In genomic region chr17:40346768-40347154, GRCh38 we compare ENCODE assay signal across 7 cellular contexts. TPM values are rescaled to one million over a fixed set of nuclear protein-coding genes. Genes with fewer than 3 reads are reported as not detected.
A peak's percentile ranks its signal among the peaks of the same experiment; 100 is the strongest.
DNase-seq lines count a peak whose midpoint lies in the region; ATAC-seq, FAIRE-seq and TF ChIP-seq lines count a peak whose summit lies in the region.

No MANE protein-coding gene starts in this region.

- peaks cover 68% of the 10 kb centered on the region for H3K79me2 ChIP-seq in K562 (ENCODE audit: control insufficient read depth, insufficient read depth, low read length)

- FAIRE-seq in K562 (lab: Jason Lieb, UNC): no peak

- peak overlapping the region in 1 of 2 experiments; percentile 68 for H3K14ac ChIP-seq in mesenchymal stem cell (ENCODE audit: low read length in 2 of 2)

- H3K4ac ChIP-seq in mesenchymal stem cell (ENCODE audit: low read depth in 1 of 2, low read length in 2 of 2): peak overlapping the region; percentile 46 to 56

- no peak for TF ChIP-seq EP300 in K562 (IDR thresholded peaks at IDR 0.05; ENCODE audit: low read length)

- no peak overlapping the region for H3K4me2 ChIP-seq in K562 (ENCODE audit: insufficient read depth, low read length)
- no peak overlapping the region for H3K4me2 ChIP-seq in mesenchymal stem cell (ENCODE audit: low read length, poor library complexity, severe bottlenecking)

- peak overlapping the region; percentile 20 for H3K27ac Mint-ChIP-seq in stimulated activated naive B cell treated with anti-CD40 and anti-IgM and Interleukin-4, amounts not matched to agents 10 μg/mL and 1 μg/mL and 100 μg/mL, for 72 hours

- 0 out of 2 replicates have a peak, but pooled peaks cover 3% of the 10 kb centered on the region for H4K20me1 ChIP-seq in K562 (replicated peaks; ENCODE audit: control insufficient read depth, insufficient read depth, low read length)

- H3K9ac ChIP-seq in NT2/D1 (ENCODE audit: insufficient read length, low read depth) (peak overlapping the region; percentile 33), K562 (ENCODE audit: insufficient read depth in 1 of 2, low read depth in 2 of 2, low read length in 2 of 2) (peak overlapping the region in 1 of 2 experiments; percentile 70; a peak in 2 of 4 replicates), mesenchymal stem cell (ENCODE audit: low read length) (no peak overlapping the region)

- DNase-seq in NT2/D1 (ENCODE audit: low read depth, low spot score) (no peak), K562 (ENCODE audit: extremely low read depth in 1 of 4, low spot score in 3 of 4) (no peak), mesenchymal stem cell (no peak), DMS53 (lab: John Stamatoyannopoulos, UW) (no peak)
- DNase-seq in stimulated activated naive B cell treated with anti-CD40 and anti-IgM and Interleukin-4, amounts not matched to agents 10 μg/mL and 1 μg/mL and 100 μg/mL, for 72 hours: no peak
- no peak for DNase-seq in effector CD8-positive, alpha-beta T cell (lab: John Stamatoyannopoulos, UW)

- H3K27me3 ChIP-seq in NT2/D1 (ENCODE audit: insufficient read depth, insufficient read length) (peaks cover 52% of the 10 kb centered on the region), K562 (ENCODE audit: control insufficient read depth in 2 of 2, insufficient read depth in 2 of 2, low read length in 2 of 2) (no peaks in the 10 kb centered on the region), mesenchymal stem cell (ENCODE audit: control insufficient read depth in 1 of 2, insufficient read depth in 1 of 2, low read length in 2 of 2) (no peaks in the 10 kb centered on the region)

- H2BK5ac ChIP-seq in mesenchymal stem cell (ENCODE audit: low read depth, low read length, poor library complexity, severe bottlenecking): no peak overlapping the region

- peak overlapping the region in 1 of 2 experiments; percentile 18 for H3K23ac ChIP-seq in mesenchymal stem cell (ENCODE audit: low read length in 2 of 2)

- intact Hi-C loops in K562 (cut with micrococcal nuclease): no loop called here

- peaks cover 69 to 99% of the 10 kb centered on the region in 2 donors for H3K4me1 Mint-ChIP-seq in stimulated activated naive B cell treated with anti-CD40 and anti-IgM and Interleukin-4, amounts not matched to agents 10 μg/mL and 1 μg/mL and 100 μg/mL, for 72 hours

- no peak overlapping the region for H2AFZ ChIP-seq in K562 (ENCODE audit: low read depth, low read length)
- H2AFZ ChIP-seq in mesenchymal stem cell (ENCODE audit: low read depth, low read length): no peak overlapping the region

- H2BK15ac ChIP-seq in mesenchymal stem cell (ENCODE audit: low read depth, poor library complexity, severe bottlenecking): peak overlapping the region; percentile 26

- H4K8ac ChIP-seq in mesenchymal stem cell (ENCODE audit: low read length): no peak overlapping the region

- H3K4me3 ChIP-seq in NT2/D1 (ENCODE audit: insufficient read length, low read depth) (peak overlapping the region; percentile 9), K562 (no peak overlapping the region), mesenchymal stem cell (ENCODE audit: insufficient read depth in 1 of 2, low read depth in 1 of 2, low read length in 2 of 2) (no peak overlapping the region)

- 100% methylated on average over 1 of the region's 1 CpG for WGBS in K562 (ENCODE audit: insufficient coverage, low coverage, missing lambda C conversion rate)
- WGBS in mesenchymal stem cell: 100% methylated on average over 1 of the region's 1 CpG

- H3K36me3 Mint-ChIP-seq in stimulated activated naive B cell treated with anti-CD40 and anti-IgM and Interleukin-4, amounts not matched to agents 10 μg/mL and 1 μg/mL and 100 μg/mL, for 72 hours: peaks cover 22 to 43% of the 10 kb centered on the region in 2 donors

- CTCF ChIA-PET in K562 (lab: Yijun Ruan, JAX; ENCODE audit: low intra/inter-chr PET ratio): no interaction called here

- no peak for TF ChIP-seq POLR2A in K562 (conservative IDR thresholded peaks at IDR 0.05)

- TF ChIP-seq RAD21 in K562 (CRISPR knock-in tag; conservative IDR thresholded peaks at IDR 0.05 in 1 of 2, IDR thresholded peaks at IDR 0.05 in 1 of 2): no peak

- POLR2A ChIA-PET in K562 (lab: Yijun Ruan, JAX): no interaction called here

- ATAC-seq in K562: no peak
- ATAC-seq in stimulated activated naive B cell treated with anti-CD40 and anti-IgM and Interleukin-4, amounts not matched to agents 10 μg/mL and 1 μg/mL and 100 μg/mL, for 72 hours (replicated peaks): no peak
- no peak for ATAC-seq in HG02642 (IDR thresholded peaks at IDR 0.05; ENCODE audit: poor library complexity, unreplicated experiment)

- H3K79me1 ChIP-seq in mesenchymal stem cell (replicated peaks; ENCODE audit: low read length, poor library complexity, severe bottlenecking): peaks cover 50% of the 10 kb centered on the region

- H3K4me1 ChIP-seq in NT2/D1 (ENCODE audit: insufficient read depth, insufficient read length) (peaks cover 63% of the 10 kb centered on the region), K562 (replicated peaks in 1 of 2; ENCODE audit: control insufficient read depth in 2 of 2, insufficient read depth in 2 of 2, low read length in 2 of 2) (peaks cover 50 to 73% of the 10 kb centered on the region in 2 experiments), mesenchymal stem cell (ENCODE audit: control insufficient read depth, insufficient read depth, low read depth, low read length) (peaks cover 68% of the 10 kb centered on the region)

- H2AK5ac ChIP-seq in mesenchymal stem cell (ENCODE audit: low read length, severe bottlenecking): peak overlapping the region; percentile 46

- no peaks in the 10 kb centered on the region for H3K27me3 Mint-ChIP-seq in stimulated activated naive B cell treated with anti-CD40 and anti-IgM and Interleukin-4, amounts not matched to agents 10 μg/mL and 1 μg/mL and 100 μg/mL, for 72 hours

- H3K9me1 ChIP-seq in K562 (ENCODE audit: control insufficient read depth, insufficient read depth, low read length): no peaks in the 10 kb centered on the region

- TF ChIP-seq CTCF in K562 (IDR thresholded peaks at IDR 0.05 in 2 of 3, conservative IDR thresholded peaks at IDR 0.05 in 1 of 3; ENCODE audit: insufficient read depth in 2 of 3, low read depth in 1 of 3, low read length in 3 of 3): no peak

- peak overlapping the region; percentile 75 for H4K91ac ChIP-seq in mesenchymal stem cell (ENCODE audit: low read length)

- H3K9me3 ChIP-seq in NT2/D1 (ENCODE audit: insufficient read depth, low read length): no peaks in the 10 kb centered on the region
- H3K9me3 ChIP-seq in K562 (replicated peaks; ENCODE audit: control insufficient read depth, insufficient read depth, low read depth, low read length): no peaks in the 10 kb centered on the region
- no peaks in the 10 kb centered on the region for H3K9me3 ChIP-seq in mesenchymal stem cell (ENCODE audit: control insufficient read depth, low read length)

- in situ Hi-C loops in K562 (cut with MboI): no loop called here

- peak overlapping the region; percentile 63 to 76 for H3K18ac ChIP-seq in mesenchymal stem cell (ENCODE audit: low read depth in 1 of 2, low read length in 2 of 2)

- H3K9me3 Mint-ChIP-seq in stimulated activated naive B cell treated with anti-CD40 and anti-IgM and Interleukin-4, amounts not matched to agents 10 μg/mL and 1 μg/mL and 100 μg/mL, for 72 hours: no peaks in the 10 kb centered on the region

- no peak overlapping the region for H3K27ac ChIP-seq in K562 (ENCODE audit: extremely low read depth, low read depth, low read length)
- H3K27ac ChIP-seq in mesenchymal stem cell (ENCODE audit: low read length, poor library complexity, severe bottlenecking): no peak overlapping the region

- H3K36me3 ChIP-seq in NT2/D1 (ENCODE audit: insufficient read depth, insufficient read length, low read length) (peaks cover 40% of the 10 kb centered on the region), K562 (ENCODE audit: control insufficient read depth, insufficient read depth, low read length) (peaks cover 38% of the 10 kb centered on the region; the same call in 2 of the 3 replicates), mesenchymal stem cell (ENCODE audit: control insufficient read depth in 1 of 2, insufficient read depth in 2 of 2, low read depth in 1 of 2, low read length in 2 of 2) (peaks cover 24 to 47% of the 10 kb centered on the region in 2 experiments)

- no peak overlapping the region for H3K4me3 Mint-ChIP-seq in stimulated activated naive B cell treated with anti-CD40 and anti-IgM and Interleukin-4, amounts not matched to agents 10 μg/mL and 1 μg/mL and 100 μg/mL, for 72 hours

- no TSS peak for BruUV-seq in K562 (replicated peaks; lab: Mats Ljungman, UMichigan)

- H2BK120ac ChIP-seq in mesenchymal stem cell (ENCODE audit: low read depth, low read length): peak overlapping the region; percentile 15

- peak overlapping the region in 1 of 2 experiments; percentile 81 for H2BK12ac ChIP-seq in mesenchymal stem cell (ENCODE audit: low read length in 2 of 2)

RNA-seq across cellular contexts. Expression of gene GJD3, which starts 17.8 kb away (rescaled TPM):
- not detected in 2 replicates for total RNA-seq in K562 (2011; cell fraction: chromatin; rRNA removed; ENCODE audit: low replicate concordance)
- 0.50 and 0.66 TPM in 2 replicates for total RNA-seq in K562 (2011; cell fraction: nucleolus; rRNA removed)
- total RNA-seq in K562 (2011; cell fraction: nucleoplasm; rRNA removed): not detected in 2 replicates
- total RNA-seq in K562 (2014; rRNA removed) (not detected in 2 replicates), K562 (2014; rRNA removed; fragmentation: Illumina TruSeq; extraction: Trizol) (not detected in 2 replicates), K562 (2015; rRNA removed; fragmentation: Illumina TruSeq; extraction: Trizol) (not detected in 2 replicates), K562 (2021) (0.38 TPM in 1 of 2 replicates, not detected in the other)
- polyA plus RNA-seq in K562 (2011; rRNA removed) (not detected in 2 replicates), K562 (2014; fragmentation: Illumina TruSeq; extraction: Trizol) (not detected in 2 replicates), K562 (2014; fragmentation: Nextera tagmentation; extraction: Ambion mirVana) (not detected), K562 (2014; rRNA removed) (0.17 TPM in 1 of 2 replicates, not detected in the other)
- polyA plus RNA-seq in K562 (2011; cell fraction: cytosol; rRNA removed): 0.24 TPM in 1 of 2 replicates, not detected in the other
- polyA plus RNA-seq in K562 (2011; cell fraction: nucleus; rRNA removed): not detected in 2 replicates
- 0.46 and 2.9 TPM in 2 replicates for polyA plus RNA-seq in K562 (2012)
- not detected in 2 replicates for polyA minus RNA-seq in K562 (2011; rRNA and poly(A)+ RNA removed)
- polyA minus RNA-seq in K562 (2011; cell fraction: cytosol; rRNA and poly(A)+ RNA removed): not detected in 2 replicates
- polyA minus RNA-seq in K562 (2011; cell fraction: nucleus; rRNA and poly(A)+ RNA removed): 1.2 TPM in 1 of 2 replicates, not detected in the other
- 0.44 TPM for polyA plus RNA-seq in mesenchymal stem cell (2013, experiment 1 of 2)
- 0.29 TPM for polyA plus RNA-seq in mesenchymal stem cell (2013, experiment 2 of 2)

RNA-seq across cellular contexts. Expression of gene RARA, which starts 37.8 kb away (rescaled TPM):
- 7.6 and 15.2 TPM in 2 replicates for total RNA-seq in K562 (2011; cell fraction: chromatin; rRNA removed; ENCODE audit: low replicate concordance)
- total RNA-seq in K562 (2011; cell fraction: nucleolus; rRNA removed): 9.7 and 10.0 TPM in 2 replicates
- total RNA-seq in K562 (2011; cell fraction: nucleoplasm; rRNA removed): 5.5 and 6.0 TPM in 2 replicates
- 13.6 and 18.7 TPM in 2 replicates for total RNA-seq in K562 (2014; rRNA removed)
- total RNA-seq in K562 (2014; rRNA removed; fragmentation: Illumina TruSeq; extraction: Trizol): 5.0 and 7.5 TPM in 2 replicates
- 7.9 and 8.3 TPM in 2 replicates for total RNA-seq in K562 (2015; rRNA removed; fragmentation: Illumina TruSeq; extraction: Trizol)
- total RNA-seq in K562 (2021): 26.2 and 28.0 TPM in 2 replicates
- polyA plus RNA-seq in K562 (2011; rRNA removed): 2.7 and 3.5 TPM in 2 replicates
- polyA plus RNA-seq in K562 (2011; cell fraction: cytosol; rRNA removed): 1.4 and 4.5 TPM in 2 replicates
- polyA plus RNA-seq in K562 (2011; cell fraction: nucleus; rRNA removed): 4.6 and 15.6 TPM in 2 replicates
- 16.2 and 25.9 TPM in 2 replicates for polyA plus RNA-seq in K562 (2012)
- 24.2 and 25.2 TPM in 2 replicates for polyA plus RNA-seq in K562 (2014; fragmentation: Illumina TruSeq; extraction: Trizol)
- polyA plus RNA-seq in K562 (2014; fragmentation: Nextera tagmentation; extraction: Ambion mirVana): under 1 TPM; 0.10 TPM
- 12.2 and 13.0 TPM in 2 replicates for polyA plus RNA-seq in K562 (2014; rRNA removed)
- 2.8 and 4.2 TPM in 2 replicates for polyA minus RNA-seq in K562 (2011; rRNA and poly(A)+ RNA removed)
- 9.2 and 9.8 TPM in 2 replicates for polyA minus RNA-seq in K562 (2011; cell fraction: cytosol; rRNA and poly(A)+ RNA removed)
- 3.9 and 4.2 TPM in 2 replicates for polyA minus RNA-seq in K562 (2011; cell fraction: nucleus; rRNA and poly(A)+ RNA removed)
- 32.6 TPM for polyA plus RNA-seq in mesenchymal stem cell (2013, experiment 1 of 2)
- 32.1 TPM for polyA plus RNA-seq in mesenchymal stem cell (2013, experiment 2 of 2)

RNA-seq across cellular contexts. Expression of gene CDC6, which starts 59.1 kb away (rescaled TPM):
- total RNA-seq in K562 (2011; cell fraction: chromatin; rRNA removed; ENCODE audit: low replicate concordance): 102 and 166 TPM in 2 replicates
- 52.6 and 55.5 TPM in 2 replicates for total RNA-seq in K562 (2011; cell fraction: nucleolus; rRNA removed)
- total RNA-seq in K562 (2011; cell fraction: nucleoplasm; rRNA removed): 82.0 and 95.0 TPM in 2 replicates
- total RNA-seq in K562 (2014; rRNA removed): 67.4 and 78.9 TPM in 2 replicates
- 119 and 133 TPM in 2 replicates for total RNA-seq in K562 (2014; rRNA removed; fragmentation: Illumina TruSeq; extraction: Trizol)
- 110 and 112 TPM in 2 replicates for total RNA-seq in K562 (2015; rRNA removed; fragmentation: Illumina TruSeq; extraction: Trizol)
- 121 and 126 TPM in 2 replicates for total RNA-seq in K562 (2021)
- polyA plus RNA-seq in K562 (2011; rRNA removed): 63.3 and 106 TPM in 2 replicates
- polyA plus RNA-seq in K562 (2011; cell fraction: cytosol; rRNA removed): 26.5 and 34.3 TPM in 2 replicates
- 33.5 and 41.3 TPM in 2 replicates for polyA plus RNA-seq in K562 (2011; cell fraction: nucleus; rRNA removed)
- polyA plus RNA-seq in K562 (2012): 67.6 and 73.5 TPM in 2 replicates
- 141 and 150 TPM in 2 replicates for polyA plus RNA-seq in K562 (2014; fragmentation: Illumina TruSeq; extraction: Trizol)
- 10 to 100 TPM; 29.6 to 55.0 TPM for polyA plus RNA-seq in K562 (2014; fragmentation: Nextera tagmentation; extraction: Ambion mirVana)
- 70.5 and 73.4 TPM in 2 replicates for polyA plus RNA-seq in K562 (2014; rRNA removed)
- 64.2 and 81.5 TPM in 2 replicates for polyA minus RNA-seq in K562 (2011; rRNA and poly(A)+ RNA removed)
- polyA minus RNA-seq in K562 (2011; cell fraction: cytosol; rRNA and poly(A)+ RNA removed): 15.9 and 41.5 TPM in 2 replicates
- polyA minus RNA-seq in K562 (2011; cell fraction: nucleus; rRNA and poly(A)+ RNA removed): 28.5 and 39.0 TPM in 2 replicates
- polyA plus RNA-seq in mesenchymal stem cell (2013, experiment 1 of 2): 8.5 TPM
- polyA plus RNA-seq in mesenchymal stem cell (2013, experiment 2 of 2): 9.1 TPM
